29 cellular contexts compared by ENCODE assay signal in the genomic region with DNA sequence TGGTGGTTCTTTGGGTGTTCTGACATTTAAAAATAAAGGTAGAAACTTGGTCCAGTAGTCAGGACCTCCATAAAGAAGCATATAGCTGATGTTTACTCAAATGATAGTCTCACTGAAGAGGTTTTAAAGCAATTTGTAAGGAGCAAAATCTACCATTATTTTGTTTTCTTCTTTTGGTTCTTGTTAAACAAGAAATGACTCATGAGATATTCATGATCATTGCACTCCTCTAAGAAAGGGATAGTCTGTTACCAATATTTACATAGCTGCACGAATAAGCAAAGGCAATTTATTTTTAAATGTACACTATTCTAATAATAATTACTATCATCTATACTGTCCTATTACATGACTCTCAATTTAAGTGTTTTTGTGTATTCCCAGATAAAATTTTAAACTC.
"Had no signal": no experiment of that assay in that cellular context is flagged by ENCODE, and none has a peak within 500 bp of the region (broad histone marks: within the 10 kb centered on the region; RNA-seq: fewer than 3 reads in every experiment).

No MANE protein-coding gene starts in this region.

- H3K4me3 ChIP-seq: adrenal gland, esophagus squamous epithelium, left lung, lower lobe of right lung, mucosa of descending colon, right lobe of liver, skin epidermis, thoracic aorta had no signal

- H3K9me3 Mint-ChIP-seq: activated CD4-positive, alpha-beta T cell treated with anti-CD3 and anti-CD28 coated beads, Interleukin-2, amount 10 ng/mL, durations not matched to agents 7 days and 5 days; stimulated activated naive CD8-positive, alpha-beta T cell treated with anti-CD3 and anti-CD28 coated beads, Interleukin-15, Interleukin-2, amounts not matched to agents 100 ng/mL and 50 ng/mL, for 24 hours; WTC11 had no signal

- H3K27me3 Mint-ChIP-seq: activated CD4-positive, alpha-beta T cell treated with anti-CD3 and anti-CD28 coated beads, Interleukin-2, amount 10 ng/mL, durations not matched to agents 7 days and 5 days; activated CD8-positive, alpha-beta memory T cell treated with anti-CD3 and anti-CD28 coated beads, Interleukin-2, amount 10 ng/mL, durations not matched to agents 7 days and 5 days; activated naive CD8-positive, alpha-beta T cell; natural killer cell treated with Interleukin-12 subunit alpha and Interleukin-12 subunit beta and Interleukin-15 and Interleukin-18, amount 100 ng/mL, for 72 hours; stimulated activated naive CD8-positive, alpha-beta T cell treated with anti-CD3 and anti-CD28 coated beads, Interleukin-15, Interleukin-2, amounts not matched to agents 100 ng/mL and 50 ng/mL, for 24 hours had no signal

- H3K36me3 ChIP-seq: adrenal gland, brain microvascular endothelial cell, esophagus squamous epithelium, left lung, lower lobe of right lung, right lobe of liver, thoracic aorta had no signal

- ATAC-seq: activated CD8-positive, alpha-beta memory T cell treated with anti-CD3 and anti-CD28 coated beads, Interleukin-2, amount 10 ng/mL, durations not matched to agents 7 days and 5 days; activated CD8-positive, alpha-beta T cell treated with anti-CD3 and anti-CD28 coated beads, Interleukin-2, amount 10 ng/mL, durations not matched to agents 7 days and 5 days; left lung; lower lobe of right lung; mucosa of descending colon; natural killer cell treated with Interleukin-12 subunit alpha and Interleukin-12 subunit beta and Interleukin-15 and Interleukin-18, amount 100 ng/mL, for 72 hours; right lobe of liver; stimulated activated effector memory CD8-positive, alpha-beta T cell treated with anti-CD3 and anti-CD28 coated beads, Interleukin-12 subunit alpha, Interleukin-12 subunit beta, amount 100 ng/mL, for 72 hours; WTC11 had no signal

- H3K9me3 ChIP-seq: adrenal gland, esophagus squamous epithelium, left lung, lower lobe of right lung, mucosa of descending colon, right lobe of liver, thoracic aorta had no signal

- H3K4me1 ChIP-seq: adrenal gland, esophagus squamous epithelium, left lung, lower lobe of right lung, right lobe of liver had no signal

- H3K27ac Mint-ChIP-seq: activated CD4-positive, alpha-beta T cell treated with anti-CD3 and anti-CD28 coated beads, Interleukin-2, amount 10 ng/mL, durations not matched to agents 7 days and 5 days; activated CD8-positive, alpha-beta memory T cell treated with anti-CD3 and anti-CD28 coated beads, Interleukin-2, amount 10 ng/mL, durations not matched to agents 7 days and 5 days; activated CD8-positive, alpha-beta T cell treated with anti-CD3 and anti-CD28 coated beads, Interleukin-2, amount 10 ng/mL, durations not matched to agents 7 days and 5 days; activated naive CD8-positive, alpha-beta T cell; natural killer cell treated with Interleukin-12 subunit alpha and Interleukin-12 subunit beta and Interleukin-15 and Interleukin-18, amount 100 ng/mL, for 72 hours; stimulated activated effector memory CD8-positive, alpha-beta T cell treated with anti-CD3 and anti-CD28 coated beads, Interleukin-12 subunit alpha, Interleukin-12 subunit beta, amount 100 ng/mL, for 72 hours; stimulated activated naive CD8-positive, alpha-beta T cell treated with anti-CD3 and anti-CD28 coated beads, Interleukin-15, Interleukin-2, amounts not matched to agents 100 ng/mL and 50 ng/mL, for 24 hours; WTC11 had no signal

- FAIRE-seq: frontal cortex, urothelium cell line had no signal

- H3K36me3 Mint-ChIP-seq: activated CD8-positive, alpha-beta memory T cell treated with anti-CD3 and anti-CD28 coated beads, Interleukin-2, amount 10 ng/mL, durations not matched to agents 7 days and 5 days; activated naive CD8-positive, alpha-beta T cell; natural killer cell treated with Interleukin-12 subunit alpha and Interleukin-12 subunit beta and Interleukin-15 and Interleukin-18, amount 100 ng/mL, for 72 hours; stimulated activated effector memory CD8-positive, alpha-beta T cell treated with anti-CD3 and anti-CD28 coated beads, Interleukin-12 subunit alpha, Interleukin-12 subunit beta, amount 100 ng/mL, for 72 hours; WTC11 had no signal

- H3K27ac ChIP-seq: adrenal gland, brain microvascular endothelial cell, esophagus squamous epithelium, left lung, lower lobe of right lung, right lobe of liver, skin epidermis, thoracic aorta had no signal

- DNase-seq: activated CD4-positive, alpha-beta T cell treated with anti-CD3 and anti-CD28 coated beads for 1 hour; activated CD4-positive, alpha-beta T cell treated with anti-CD3 and anti-CD28 coated beads, Interleukin-2, amount 10 ng/mL, durations not matched to agents 7 days and 5 days; activated CD8-positive, alpha-beta memory T cell treated with anti-CD3 and anti-CD28 coated beads, Interleukin-2, amount 10 ng/mL, durations not matched to agents 7 days and 5 days; activated CD8-positive, alpha-beta T cell treated with anti-CD3 and anti-CD28 coated beads, Interleukin-2, amount 10 ng/mL, durations not matched to agents 7 days and 5 days; activated effector memory CD4-positive, alpha-beta T cell treated with Interleukin-2 at 50 U/mL for 16 hours; activated naive CD4-positive, alpha-beta T cell treated with Interleukin-2 at 50 U/mL for 16 hours; adrenal gland; aorta; central memory CD4-positive, alpha-beta T cell; esophagus squamous epithelium; kidney glomerular epithelial cell; left lung; lower lobe of right lung; mucosa of descending colon; right lobe of liver; stimulated activated CD4-positive, alpha-beta T cell treated with anti-CD3 and anti-CD28 coated beads, Interleukin-12 subunit alpha, Interleukin-12 subunit beta, amount 100 ng/mL, for 4 hours; stimulated activated CD4-positive, alpha-beta T cell treated with anti-CD3 and anti-CD28 coated beads, Interleukin-4, amount 100 ng/mL, for 1 hour; T-helper 2 cell; trophoblast cell had no signal

- H3K27me3 ChIP-seq: adrenal gland, brain microvascular endothelial cell, esophagus squamous epithelium, left lung, right lobe of liver had no signal

- H3K4me1 Mint-ChIP-seq: activated CD4-positive, alpha-beta T cell treated with anti-CD3 and anti-CD28 coated beads, Interleukin-2, amount 10 ng/mL, durations not matched to agents 7 days and 5 days; activated CD8-positive, alpha-beta memory T cell treated with anti-CD3 and anti-CD28 coated beads, Interleukin-2, amount 10 ng/mL, durations not matched to agents 7 days and 5 days; stimulated activated effector memory CD8-positive, alpha-beta T cell treated with anti-CD3 and anti-CD28 coated beads, Interleukin-12 subunit alpha, Interleukin-12 subunit beta, amount 100 ng/mL, for 72 hours; WTC11 had no signal

- H3K4me3 Mint-ChIP-seq: activated CD4-positive, alpha-beta T cell treated with anti-CD3 and anti-CD28 coated beads, Interleukin-2, amount 10 ng/mL, durations not matched to agents 7 days and 5 days; activated CD8-positive, alpha-beta memory T cell treated with anti-CD3 and anti-CD28 coated beads, Interleukin-2, amount 10 ng/mL, durations not matched to agents 7 days and 5 days; activated CD8-positive, alpha-beta T cell treated with anti-CD3 and anti-CD28 coated beads, Interleukin-2, amount 10 ng/mL, durations not matched to agents 7 days and 5 days; activated naive CD8-positive, alpha-beta T cell; natural killer cell treated with Interleukin-12 subunit alpha and Interleukin-12 subunit beta and Interleukin-15 and Interleukin-18, amount 100 ng/mL, for 72 hours; stimulated activated effector memory CD8-positive, alpha-beta T cell treated with anti-CD3 and anti-CD28 coated beads, Interleukin-12 subunit alpha, Interleukin-12 subunit beta, amount 100 ng/mL, for 72 hours; stimulated activated naive CD8-positive, alpha-beta T cell treated with anti-CD3 and anti-CD28 coated beads, Interleukin-15, Interleukin-2, amounts not matched to agents 100 ng/mL and 50 ng/mL, for 24 hours; WTC11 had no signal
